ENCODE assay signal across 17 cellular contexts in the genomic region with DNA sequence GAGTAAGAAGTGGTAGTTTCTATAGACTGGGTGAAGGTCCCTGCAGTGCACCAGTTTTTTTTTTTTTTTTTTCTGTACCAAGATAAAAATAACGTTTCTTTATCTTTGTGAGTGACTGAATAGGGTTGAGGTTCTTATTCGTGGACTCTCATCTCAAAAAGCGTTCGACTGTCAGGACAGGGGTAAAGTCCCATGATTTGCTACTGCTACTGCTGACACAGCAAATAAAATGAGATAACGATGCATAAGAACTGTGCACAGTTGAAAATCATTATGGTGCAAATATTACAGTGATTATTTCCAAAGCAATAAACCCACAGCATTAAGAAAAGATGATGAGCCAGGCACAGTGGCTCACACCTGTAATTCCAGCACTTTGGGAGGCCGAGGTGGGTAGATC.
A peak's percentile ranks its signal among the peaks of the same experiment; 100 is the strongest.
DNase-seq lines count a peak whose midpoint lies in the region; ATAC-seq, FAIRE-seq and TF ChIP-seq lines count a peak whose summit lies in the region.
"Had no signal": no experiment of that assay in that cellular context is flagged by ENCODE, and none has a peak within 500 bp of the region (broad histone marks: within the 10 kb centered on the region; RNA-seq: fewer than 3 reads in every experiment).

No MANE protein-coding gene starts in this region.

- no peak overlapping the region for H3K14ac ChIP-seq in H1 (ENCODE audit: insufficient read length)

- H2BK15ac ChIP-seq in H1 (ENCODE audit: low read length), result no peak overlapping the region

- no peak overlapping the region for H4K5ac ChIP-seq in H1 (ENCODE audit: insufficient read length, low read depth, low read length)

- H3K4me2 ChIP-seq in Karpas-422 (ENCODE audit: low read depth, low read length, poor library complexity, severe bottlenecking), result peak overlapping the region; percentile 15
- H3K4me2 ChIP-seq in H1 (ENCODE audit: insufficient read depth in 1 of 2, low read depth in 2 of 2, low read length in 2 of 2), result no peak overlapping the region
- H3K4me2 ChIP-seq: BLaER1 treated with 17β-estradiol and CSF1 and Interleukin-3, amounts not matched to agents 10 nM and 100 nM; GM23338 had no signal

- H3K79me2 ChIP-seq in Karpas-422 (ENCODE audit: low read length) (no peaks in the 10 kb centered on the region), H1 (ENCODE audit: control insufficient read depth in 1 of 2, insufficient read depth in 2 of 2, low read length in 2 of 2) (no peaks in the 10 kb centered on the region)

- no peak for TF ChIP-seq POLR2A in H1 (IDR thresholded peaks at IDR 0.05; ENCODE audit: control extremely low read depth in 1 of 2, low read depth in 2 of 2, low read length in 2 of 2)
- TF ChIP-seq POLR2A in right lobe of liver (IDR thresholded peaks at IDR 0.05), result no peak
- TF ChIP-seq POLR2A in lower leg skin (IDR thresholded peaks at IDR 0.05), result no peak

- no peaks in the 10 kb centered on the region for H3K27me3 ChIP-seq in Karpas-422 (ENCODE audit: low read length)
- H3K27me3 ChIP-seq in H1 (replicated peaks in 1 of 4; ENCODE audit: control insufficient read depth in 3 of 4, extremely low read depth in 1 of 4, insufficient read depth in 3 of 4, low read length in 3 of 4), result no peaks in the 10 kb centered on the region
- H3K27me3 ChIP-seq in right lobe of liver, result no peaks in the 10 kb centered on the region
- H3K27me3 ChIP-seq in A673 (replicated peaks; ENCODE audit: insufficient read depth, low read depth, low read length, poor library complexity), result peaks cover 6% of the 10 kb centered on the region
- H3K27me3 ChIP-seq: BLaER1 treated with 17β-estradiol and CSF1 and Interleukin-3, amounts not matched to agents 10 nM and 100 nM had no signal

- peak; percentile 53 to 83 (median 80) for ATAC-seq in right lobe of liver
- ATAC-seq: CD8-positive, alpha-beta T cell; GM23338; HCT116 had no signal

- no peak overlapping the region for H4K8ac ChIP-seq in H1 (ENCODE audit: extremely low read depth, insufficient read depth, low read length)

- CTCF ChIA-PET in H1 (lab: Charles Lee; ENCODE audit: partially characterized antibody) (interaction anchor here (2.4 kb wide), 1 partner anchor 18 kb away, joined by 6 read pairs; no protein-coding TSS in a partner anchor), A673 (lab: Charles Lee) (no interaction called here)

- H4K20me1 ChIP-seq in Karpas-422 (ENCODE audit: insufficient read depth, low read depth, low read length) (no peaks in the 10 kb centered on the region), H1 (replicated peaks in 1 of 2; ENCODE audit: control insufficient read depth in 1 of 2, insufficient read depth in 2 of 2, low read length in 2 of 2) (no peaks in the 10 kb centered on the region)
- H4K20me1 ChIP-seq: BLaER1 treated with 17β-estradiol and CSF1 and Interleukin-3, amounts not matched to agents 10 nM and 100 nM had no signal

- H3K56ac ChIP-seq in H1 (replicated peaks; ENCODE audit: insufficient read length, low read depth, low read length), result no peak overlapping the region

- no peak for TF ChIP-seq EP300 in H1 (IDR thresholded peaks at IDR 0.05; ENCODE audit: borderline replicate concordance in 1 of 2, low read depth in 2 of 2, low read length in 2 of 2)

- H3K23me2 ChIP-seq in H1 (ENCODE audit: low read depth, low read length), result no peaks in the 10 kb centered on the region; the same call in 1 of the 2 replicates

- H3K4me3 ChIP-seq in Karpas-422 (ENCODE audit: low read length) (no peak overlapping the region), H1 (ENCODE audit: extremely low read depth in 1 of 4, insufficient read depth in 2 of 4, low read depth in 3 of 4, low read length in 4 of 4) (no peak overlapping the region), right lobe of liver (no peak overlapping the region), lower leg skin (ENCODE audit: low read depth, poor library complexity, severe bottlenecking) (no peak overlapping the region), A673 (ENCODE audit: low read depth, low read length, poor library complexity, severe bottlenecking) (no peak overlapping the region)
- H3K4me3 ChIP-seq: BLaER1 treated with 17β-estradiol and CSF1 and Interleukin-3, amounts not matched to agents 10 nM and 100 nM; GM23338 had no signal

- no peak for FAIRE-seq in H1 (lab: Jason Lieb, UNC)
- FAIRE-seq: A204.1 had no signal

- peak overlapping the region; percentile 72 for H3K27ac ChIP-seq in Karpas-422 (ENCODE audit: low read length)
- no peak overlapping the region for H3K27ac ChIP-seq in H1 (ENCODE audit: low read depth, low read length)
- no peak overlapping the region for H3K27ac ChIP-seq in right lobe of liver
- no peak overlapping the region for H3K27ac ChIP-seq in A673 (ENCODE audit: low read depth, low read length, poor library complexity, severe bottlenecking)
- H3K27ac ChIP-seq: BLaER1 treated with 17β-estradiol and CSF1 and Interleukin-3, amounts not matched to agents 10 nM and 100 nM; HL-60 had no signal

- no peak overlapping the region for H2BK12ac ChIP-seq in H1 (ENCODE audit: low read depth, low read length)

- no peak overlapping the region for H2BK20ac ChIP-seq in H1 (ENCODE audit: low read length)

- no peak overlapping the region for H3K23ac ChIP-seq in H1 (ENCODE audit: insufficient read length)

- no peak overlapping the region for H4K91ac ChIP-seq in H1 (replicated peaks; ENCODE audit: insufficient read length, low read length)

- intact Hi-C loops in right lobe of liver (cut with DNase I) (no loop called here), lower leg skin (cut with DNase I; ENCODE audit: low total_unique reads) (no loop called here), A673 (cut with micrococcal nuclease; ENCODE audit: unreplicated experiment) (no loop called here)

- no TSS peak for BruUV-seq in A673 (replicated peaks; lab: Mats Ljungman, UMichigan)

- H3K9ac ChIP-seq in Karpas-422 (ENCODE audit: low read length) (no peak overlapping the region), H1 (replicated peaks in 1 of 4; ENCODE audit: extremely low read depth in 1 of 4, low read depth in 3 of 4, low read length in 3 of 4) (no peak overlapping the region)
- H3K9ac ChIP-seq: BLaER1 treated with 17β-estradiol and CSF1 and Interleukin-3, amounts not matched to agents 10 nM and 100 nM had no signal

- DNase-seq in Karpas-422, result no peak
- DNase-seq in H1 (ENCODE audit: low read depth in 1 of 2, low spot score in 2 of 2), result no peak
- no peak for DNase-seq in right lobe of liver
- DNase-seq in lower leg skin (ENCODE audit: low spot score in 2 of 2), result no peak
- no peak for DNase-seq in A673 (ENCODE audit: low spot score)
- no peak for DNase-seq in KG1 (lab: John Stamatoyannopoulos, UW)
- DNase-seq: Calu3; CD8-positive, alpha-beta T cell; DMS79 treated with DMSO at 0.1 percent for 48 hours; GF-D8; H7; HFFc6 had no signal

- no peak overlapping the region for H3K4ac ChIP-seq in H1 (replicated peaks; ENCODE audit: insufficient read length, low read depth, low read length)

- POLR2A ChIA-PET in H1 (lab: Charles Lee; ENCODE audit: partially characterized antibody) (no interaction called here), A673 (lab: Charles Lee; ENCODE audit: low non-redundant PET) (no interaction called here)

- WGBS in H1 (ENCODE audit: extremely low coverage in 1 of 2, insufficient coverage in 1 of 2, insufficient read length in 1 of 2, insufficient replicate concordance in 2 of 2, low coverage in 1 of 2, low lambda C conversion rate in 2 of 2, missing lambda C conversion rate in 1 of 2), 2 experiments, result 68% methylated on average over 6 of the region's 6 CpGs; no CpG with 5 or more reads in 1 of the 2 experiments
- 33% methylated on average over 6 of the region's 6 CpGs for WGBS in right lobe of liver (ENCODE audit: insufficient coverage, low coverage, low lambda C conversion rate, missing lambda C conversion rate)
- 64 to 75% methylated on average over 6 of the region's 6 CpGs for WGBS in lower leg skin, 2 donors

- H3K4me1 ChIP-seq in Karpas-422 (ENCODE audit: low read length) (peaks cover 30% of the 10 kb centered on the region), H1 (replicated peaks in 1 of 4; ENCODE audit: control insufficient read depth in 3 of 4, insufficient read depth in 4 of 4, low read length in 3 of 4) (peaks cover 0 to 11% (median 3%) of the 10 kb centered on the region in 4 experiments; a peak in 3 of 7 replicates), right lobe of liver (peaks cover 0 to 24% (median 9%) of the 10 kb centered on the region in 4 donors), A673 (ENCODE audit: insufficient read depth, low read length, poor library complexity, severe bottlenecking) (no peaks in the 10 kb centered on the region)
- H3K4me1 ChIP-seq: BLaER1 treated with 17β-estradiol and CSF1 and Interleukin-3, amounts not matched to agents 10 nM and 100 nM had no signal

- H2BK120ac ChIP-seq in H1 (replicated peaks; ENCODE audit: low read depth, low read length), result no peak overlapping the region

- H3K36me3 ChIP-seq in Karpas-422 (ENCODE audit: insufficient read depth, low read length) (no peaks in the 10 kb centered on the region), H1 (ENCODE audit: control insufficient read depth in 2 of 4, insufficient read depth in 4 of 4, low read length in 3 of 4) (no peaks in the 10 kb centered on the region), right lobe of liver (no peaks in the 10 kb centered on the region), A673 (ENCODE audit: insufficient read depth, low read length, poor library complexity, severe bottlenecking) (no peaks in the 10 kb centered on the region)
- H3K36me3 ChIP-seq: BLaER1 treated with 17β-estradiol and CSF1 and Interleukin-3, amounts not matched to agents 10 nM and 100 nM had no signal

- H3K18ac ChIP-seq in H1 (ENCODE audit: extremely low read depth, low read length), result no peak overlapping the region

- peaks cover 4% of the 10 kb centered on the region; the same call in 1 of the 2 replicates for H3K9me3 ChIP-seq in Karpas-422 (ENCODE audit: low read length)
- no peaks in the 10 kb centered on the region for H3K9me3 ChIP-seq in H1 (ENCODE audit: insufficient read depth in 2 of 2, low read depth in 1 of 2, low read length in 1 of 2)
- no peaks in the 10 kb centered on the region for H3K9me3 ChIP-seq in right lobe of liver
- H3K9me3 ChIP-seq in A673 (ENCODE audit: low read depth, low read length, poor library complexity, severe bottlenecking), result no peaks in the 10 kb centered on the region
- H3K9me3 ChIP-seq: BLaER1 treated with 17β-estradiol and CSF1 and Interleukin-3, amounts not matched to agents 10 nM and 100 nM had no signal

- no peak overlapping the region for H2AK5ac ChIP-seq in H1 (ENCODE audit: low read depth, low read length)

- no peak for TF ChIP-seq CTCF in H1 (IDR thresholded peaks at IDR 0.05; ENCODE audit: control extremely low read depth in 1 of 3, insufficient read depth in 1 of 3, low read depth in 1 of 3, low read length in 3 of 3)
- no peak for TF ChIP-seq CTCF in right lobe of liver (IDR thresholded peaks at IDR 0.05)
- TF ChIP-seq CTCF in lower leg skin (IDR thresholded peaks at IDR 0.05), result no peak
- TF ChIP-seq CTCF in A673 (conservative IDR thresholded peaks at IDR 0.05; ENCODE audit: low read depth, low read length), result no peak

- no peak for TF ChIP-seq RAD21 in H1 (IDR thresholded peaks at IDR 0.05 in 1 of 2, conservative IDR thresholded peaks at IDR 0.05 in 1 of 2; ENCODE audit: low read depth in 2 of 2, low read length in 2 of 2)

- H2BK5ac ChIP-seq in H1 (ENCODE audit: low read depth, low read length), result no peak overlapping the region

- no peaks in the 10 kb centered on the region for H3K9me2 ChIP-seq in Karpas-422 (replicated peaks; ENCODE audit: insufficient read depth, low read length)

- H3K79me1 ChIP-seq in H1 (ENCODE audit: low read depth, low read length), result no peaks in the 10 kb centered on the region

- H2AFZ ChIP-seq in Karpas-422 (ENCODE audit: low read length) (no peak overlapping the region), H1 (ENCODE audit: low read length) (no peak overlapping the region)
